17 cellular contexts compared by ENCODE assay signal in genomic region chr4:185932491-185932890, GRCh38.
A peak's percentile ranks its signal among the peaks of the same experiment; 100 is the strongest.
DNase-seq lines count a peak whose midpoint lies in the region; ATAC-seq and TF ChIP-seq lines count a peak whose summit lies in the region.
"Had no signal": no experiment of that assay in that cellular context is flagged by ENCODE, and none has a peak within 500 bp of the region (broad histone marks: within the 10 kb centered on the region; RNA-seq: fewer than 3 reads in every experiment).

No MANE protein-coding gene starts in this region.

- no peak for TF ChIP-seq CTCF in psoas muscle (IDR thresholded peaks at IDR 0.05)

- 0 out of 2 replicates have a peak, but pooled peaks cover 3% of the 10 kb centered on the region for H3K27me3 ChIP-seq in GM23248 (replicated peaks; ENCODE audit: insufficient read depth)
- H3K27me3 ChIP-seq in psoas muscle (ENCODE audit: insufficient read depth in 3 of 3, low read length in 2 of 3), result peaks cover 0 to 4% (median 3%) of the 10 kb centered on the region in 3 donors
- H3K27me3 ChIP-seq: gastroesophageal sphincter had no signal

- intact Hi-C loops in left ventricle myocardium superior (cut with micrococcal nuclease) (no loop called here), sciatic nerve (cut with DNase I) (no loop called here), psoas muscle (cut with DNase I) (no loop called here)
- intact Hi-C loops in activated T-helper 2 cell treated with anti-CD3 and anti-CD28 coated beads, Interferon-gamma antibody, Interleukin-2, Interleukin-4, amounts not matched to agents 10 μg/mL and 5 μg/mL and 100 μg/mL, durations not matched to agents 14 hours and 24 hours and 36 hours (cut with micrococcal nuclease), result no loop called here

- no peak overlapping the region for H3K27ac Mint-ChIP-seq in activated naive CD8-positive, alpha-beta T cell treated with anti-CD3 and anti-CD28 coated beads, Interleukin-2, amount 50 U/mL, for 24 hours
- H3K27ac Mint-ChIP-seq in activated T-helper 2 cell treated with anti-CD3 and anti-CD28 coated beads, Interferon-gamma antibody, Interleukin-2, Interleukin-4, amounts not matched to agents 10 μg/mL and 5 μg/mL and 100 μg/mL, durations not matched to agents 14 hours and 24 hours and 36 hours, result no peak overlapping the region
- H3K27ac Mint-ChIP-seq: effector memory CD8-positive, alpha-beta T cell; IgD-negative memory B cell had no signal

- WGBS in GM23248 (ENCODE audit: low coverage in 1 of 2, low lambda C conversion rate in 2 of 2, missing lambda C conversion rate in 2 of 2), 2 experiments, result 70 to 71% methylated on average over 5 of the region's 5 CpGs
- 41 to 57% (median 45%) methylated on average over 5 of the region's 5 CpGs for WGBS in psoas muscle, 3 donors

- H3K27ac ChIP-seq in GM23248 (peak overlapping the region; percentile 57), psoas muscle (no peak overlapping the region)
- H3K27ac ChIP-seq: VCaP had no signal

- peak overlapping the region; percentile 24; the same call in 1 of the 2 replicates for H2AFZ ChIP-seq in GM23248

- H3K9ac ChIP-seq in GM23248, result peak overlapping the region; percentile 30; the same call in 1 of the 2 replicates

- H3K4me3 ChIP-seq in GM23248, result no peak overlapping the region
- H3K4me3 ChIP-seq in psoas muscle, result no peak overlapping the region
- H3K4me3 ChIP-seq: gastroesophageal sphincter, GM12878 had no signal

- H3K36me3 Mint-ChIP-seq in activated naive CD8-positive, alpha-beta T cell treated with anti-CD3 and anti-CD28 coated beads, Interleukin-2, amount 50 U/mL, for 24 hours (ENCODE audit: low read depth), result no peaks in the 10 kb centered on the region
- H3K36me3 Mint-ChIP-seq in activated T-helper 2 cell treated with anti-CD3 and anti-CD28 coated beads, Interferon-gamma antibody, Interleukin-2, Interleukin-4, amounts not matched to agents 10 μg/mL and 5 μg/mL and 100 μg/mL, durations not matched to agents 14 hours and 24 hours and 36 hours (ENCODE audit: low read depth), result no peaks in the 10 kb centered on the region

- ATAC-seq in left ventricle myocardium superior (peak; percentile 64), sciatic nerve (peak; percentile 56), psoas muscle (no peak)
- ATAC-seq in activated naive CD8-positive, alpha-beta T cell treated with anti-CD3 and anti-CD28 coated beads, Interleukin-2, amount 50 U/mL, for 24 hours, result no peak
- ATAC-seq: effector memory CD8-positive, alpha-beta T cell; GM12878; stimulated activated naive CD8-positive, alpha-beta T cell treated with anti-CD3 and anti-CD28 coated beads, Interleukin-15, Interleukin-2, amounts not matched to agents 100 U/mL and 50 U/mL, for 24 hours had no signal

- no peaks in the 10 kb centered on the region for H3K9me3 Mint-ChIP-seq in activated naive CD8-positive, alpha-beta T cell treated with anti-CD3 and anti-CD28 coated beads, Interleukin-2, amount 50 U/mL, for 24 hours
- H3K9me3 Mint-ChIP-seq in activated T-helper 2 cell treated with anti-CD3 and anti-CD28 coated beads, Interferon-gamma antibody, Interleukin-2, Interleukin-4, amounts not matched to agents 10 μg/mL and 5 μg/mL and 100 μg/mL, durations not matched to agents 14 hours and 24 hours and 36 hours, result no peaks in the 10 kb centered on the region
- H3K9me3 Mint-ChIP-seq: effector memory CD8-positive, alpha-beta T cell; IgD-negative memory B cell had no signal

- H4K20me1 ChIP-seq in GM23248 (ENCODE audit: insufficient read depth), result no peaks in the 10 kb centered on the region

- H3F3A ChIP-seq in GM23248 (ENCODE audit: insufficient read depth), result no peaks in the 10 kb centered on the region

- DNase-seq in GM23248 (no peak), astrocyte of the hippocampus (ENCODE audit: low read depth, low spot score) (peak; percentile 52), left ventricle myocardium superior (no peak), sciatic nerve (ENCODE audit: low spot score) (no peak), NCI-H187 treated with DMSO at 0.1 percent for 48 hours (lab: John Stamatoyannopoulos, UW) (no peak), psoas muscle (no peak)
- no peak for DNase-seq in activated naive CD8-positive, alpha-beta T cell treated with anti-CD3 and anti-CD28 coated beads, Interleukin-2, amount 50 U/mL, for 24 hours
- DNase-seq in activated T-helper 2 cell treated with anti-CD3 and anti-CD28 coated beads, Interferon-gamma antibody, Interleukin-2, Interleukin-4, amounts not matched to agents 10 μg/mL and 5 μg/mL and 100 μg/mL, durations not matched to agents 14 hours and 24 hours and 36 hours (ENCODE audit: low spot score), result no peak
- DNase-seq: activated CD8-positive, alpha-beta memory T cell treated with anti-CD3 and anti-CD28 coated beads for 24 hours; anterior cingulate cortex; effector memory CD8-positive, alpha-beta T cell; stimulated activated CD4-positive, alpha-beta T cell treated with anti-CD3 and anti-CD28 coated beads, Interleukin-12 subunit alpha, Interleukin-12 subunit beta, amount 100 ng/mL, for 4 hours; stimulated activated naive CD8-positive, alpha-beta T cell treated with anti-CD3 and anti-CD28 coated beads, Interleukin-15, Interleukin-2, amounts not matched to agents 100 U/mL and 50 U/mL, for 24 hours had no signal

- H3K79me2 ChIP-seq in GM23248 (ENCODE audit: insufficient read depth), result no peaks in the 10 kb centered on the region

- no peaks in the 10 kb centered on the region for H3K36me3 ChIP-seq in GM23248 (ENCODE audit: low read depth)
- H3K36me3 ChIP-seq in psoas muscle (ENCODE audit: insufficient read depth in 1 of 2, low read depth in 1 of 2), result no peaks in the 10 kb centered on the region
- H3K36me3 ChIP-seq: gastroesophageal sphincter had no signal

- H3K27me3 Mint-ChIP-seq in activated naive CD8-positive, alpha-beta T cell treated with anti-CD3 and anti-CD28 coated beads, Interleukin-2, amount 50 U/mL, for 24 hours, result peaks cover 4% of the 10 kb centered on the region
- H3K27me3 Mint-ChIP-seq in activated T-helper 2 cell treated with anti-CD3 and anti-CD28 coated beads, Interferon-gamma antibody, Interleukin-2, Interleukin-4, amounts not matched to agents 10 μg/mL and 5 μg/mL and 100 μg/mL, durations not matched to agents 14 hours and 24 hours and 36 hours (ENCODE audit: low read depth), result no peaks in the 10 kb centered on the region

- in situ Hi-C loops in GM23248 (cut with MboI), result no loop called here

- H3K4me3 Mint-ChIP-seq in activated naive CD8-positive, alpha-beta T cell treated with anti-CD3 and anti-CD28 coated beads, Interleukin-2, amount 50 U/mL, for 24 hours, result no peak overlapping the region
- no peak overlapping the region for H3K4me3 Mint-ChIP-seq in activated T-helper 2 cell treated with anti-CD3 and anti-CD28 coated beads, Interferon-gamma antibody, Interleukin-2, Interleukin-4, amounts not matched to agents 10 μg/mL and 5 μg/mL and 100 μg/mL, durations not matched to agents 14 hours and 24 hours and 36 hours (ENCODE audit: low read depth)
- H3K4me3 Mint-ChIP-seq: effector memory CD8-positive, alpha-beta T cell; IgD-negative memory B cell had no signal

- no peaks in the 10 kb centered on the region for H3K4me1 Mint-ChIP-seq in activated naive CD8-positive, alpha-beta T cell treated with anti-CD3 and anti-CD28 coated beads, Interleukin-2, amount 50 U/mL, for 24 hours
- no peaks in the 10 kb centered on the region for H3K4me1 Mint-ChIP-seq in activated T-helper 2 cell treated with anti-CD3 and anti-CD28 coated beads, Interferon-gamma antibody, Interleukin-2, Interleukin-4, amounts not matched to agents 10 μg/mL and 5 μg/mL and 100 μg/mL, durations not matched to agents 14 hours and 24 hours and 36 hours (ENCODE audit: low read depth)
- H3K4me1 Mint-ChIP-seq: IgD-negative memory B cell had no signal

- H3K9me2 ChIP-seq in GM23248 (ENCODE audit: insufficient read depth), result no peaks in the 10 kb centered on the region

- H3K9me3 ChIP-seq in GM23248 (ENCODE audit: low read depth) (no peaks in the 10 kb centered on the region), psoas muscle (no peaks in the 10 kb centered on the region)
- H3K9me3 ChIP-seq: gastroesophageal sphincter had no signal

- peak overlapping the region; percentile 2 for H3K4me2 ChIP-seq in GM23248 (ENCODE audit: unreplicated experiment)

- H3K4me1 ChIP-seq in GM23248 (ENCODE audit: insufficient read depth), result peaks cover 7% of the 10 kb centered on the region
- no peaks in the 10 kb centered on the region for H3K4me1 ChIP-seq in psoas muscle
- H3K4me1 ChIP-seq: gastroesophageal sphincter had no signal

Comparison
In these comparisons a context has a peak if more than half of its experiments do, and no peak if none do; other contexts are left out.
1. ATAC-seq: peak in left ventricle myocardium superior (single experiment) and sciatic nerve (single experiment); none in activated naive CD8-positive, alpha-beta T cell treated with anti-CD3 and anti-CD28 coated beads, Interleukin-2, amount 50 U/mL, for 24 hours (single experiment) and psoas muscle (0 of 4).